In the genomic region with DNA sequence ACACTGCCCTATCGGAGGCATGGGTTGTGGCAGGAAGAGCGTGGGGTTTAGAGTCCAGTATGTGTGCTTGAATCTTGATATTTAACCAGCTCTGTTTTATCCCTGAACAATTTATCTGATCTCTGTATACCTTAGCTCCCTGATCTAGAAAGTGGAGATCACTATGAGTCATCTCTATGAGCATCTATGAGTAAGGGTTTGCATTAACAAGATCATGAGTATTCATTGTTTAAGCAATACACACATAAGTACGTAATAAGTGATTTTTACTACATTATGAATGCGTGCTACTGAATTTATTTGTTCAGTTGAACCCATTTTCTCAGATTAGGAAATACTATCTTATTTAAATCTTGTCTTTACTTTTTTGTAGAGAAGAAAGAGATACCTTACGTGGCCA, we compare ENCODE assay signal across 12 cellular contexts. TPM values are rescaled to one million over a fixed set of nuclear protein-coding genes. Genes with fewer than 3 reads are reported as not detected.
DNase-seq lines count a peak whose midpoint lies in the region; ATAC-seq, FAIRE-seq and TF ChIP-seq lines count a peak whose summit lies in the region.
"Had no signal": no experiment of that assay in that cellular context is flagged by ENCODE, and none has a peak within 500 bp of the region (broad histone marks: within the 10 kb centered on the region; RNA-seq: fewer than 3 reads in every experiment).

No MANE protein-coding gene starts in this region.

- no peaks in the 10 kb centered on the region for H3K27me3 ChIP-seq in GM12878 (replicated peaks in 1 of 2; ENCODE audit: control insufficient read depth in 2 of 2, insufficient read depth in 2 of 2, low read length in 1 of 2)
- H3K27me3 ChIP-seq: cardiac muscle cell, esophagus muscularis mucosa, testis had no signal

- BruUV-seq in GM12878 (replicated peaks; lab: Mats Ljungman, UMichigan), result no TSS peak

- 60% methylated on average over 5 of the region's 5 CpGs for WGBS in GM12878 (ENCODE audit: insufficient coverage, insufficient replicate concordance, low lambda C conversion rate, missing lambda C conversion rate)

- FAIRE-seq in GM12878 (lab: Jason Lieb, UNC), result no peak

- H3K79me2 ChIP-seq in GM12878 (ENCODE audit: control insufficient read depth, insufficient read depth, low read length), result peaks cover under 1% of the 10 kb centered on the region; the same call in 1 of the 2 replicates

- no peak for TF ChIP-seq RAD21 in GM12878 (IDR thresholded peaks at IDR 0.05; ENCODE audit: insufficient read depth, low read depth, low read length)

- in situ Hi-C loops in GM12878 (cut with MboI), result no loop called here

- no peaks in the 10 kb centered on the region; the same call in 1 of the 3 replicates for H3K9me3 ChIP-seq in GM12878 (replicated peaks; ENCODE audit: control insufficient read depth, insufficient read depth, low read length)
- H3K9me3 ChIP-seq: esophagus muscularis mucosa, testis had no signal

- H3K27ac ChIP-seq in GM12878 (ENCODE audit: control insufficient read depth, insufficient read depth), result 0 out of 2 replicates have a peak overlapping the region, but pooled peaks have one; percentile 94
- H3K27ac ChIP-seq: cardiac muscle cell, esophagus muscularis mucosa, testis had no signal

- no peak for TF ChIP-seq EP300 in GM12878 (IDR thresholded peaks at IDR 0.05; ENCODE audit: borderline replicate concordance in 1 of 2, control insufficient read depth in 1 of 2, low read depth in 2 of 2, low read length in 2 of 2)

- H3K36me3 ChIP-seq in GM12878 (ENCODE audit: control insufficient read depth in 2 of 2, insufficient read depth in 2 of 2, low read length in 1 of 2), result peaks cover 8 to 43% of the 10 kb centered on the region in 2 experiments

- H4K20me1 ChIP-seq in GM12878 (ENCODE audit: control insufficient read depth, insufficient read depth), result no peaks in the 10 kb centered on the region

- no peak overlapping the region for H2AFZ ChIP-seq in GM12878 (ENCODE audit: control insufficient read depth, low read depth, low read length)

- peak; percentile 29 for DNase-seq in COLO829 (ENCODE audit: low spot score)
- DNase-seq in HT1080 (ENCODE audit: low read depth), result peak; percentile 84
- no peak for DNase-seq in GM12878 (ENCODE audit: low read depth, low spot score)
- DNase-seq in iris pigment epithelial cell (ENCODE audit: low read depth), result peak; percentile 91
- no peak for DNase-seq in mucosa of gallbladder (ENCODE audit: low spot score)
- no peak for DNase-seq in left colon
- DNase-seq in HuH-7 (ENCODE audit: low spot score), result no peak
- no peak for DNase-seq in NCI-H1105 (lab: John Stamatoyannopoulos, UW)
- DNase-seq: NCI-H2227 treated with DMSO at 0.1 percent for 48 hours, testis had no signal

- CTCF ChIA-PET in GM12878 (lab: Yijun Ruan, JAX), result interaction anchor here (1.0 to 1.6 kb wide), 5 partner anchors 20 to 153 kb away, joined by 3 to 5 read pairs (median 3); no protein-coding TSS in a partner anchor

- TF ChIP-seq POLR2A in GM12878 (IDR thresholded peaks at IDR 0.05; ENCODE audit: low read depth, low read length), result no peak

- H3K4me1 ChIP-seq in GM12878 (ENCODE audit: control insufficient read depth, insufficient read depth, low read length), result peaks cover 56% of the 10 kb centered on the region
- H3K4me1 ChIP-seq: testis had no signal

- no peak overlapping the region for H3K9ac ChIP-seq in GM12878 (ENCODE audit: control insufficient read depth, insufficient read depth, low read length)

- no peak overlapping the region for H3K4me3 ChIP-seq in GM12878
- H3K4me3 ChIP-seq: cardiac muscle cell, esophagus muscularis mucosa, testis had no signal

- POLR2A ChIA-PET in GM12878 (lab: Charles Lee), result interaction anchor here (0.6 to 1.9 kb wide), 3 partner anchors 9 to 647 kb away, joined by 3 to 6 read pairs (median 3); no protein-coding TSS in a partner anchor

- SMC1A ChIA-PET in GM12878 (lab: Charles Lee; ENCODE audit: uncharacterized antibody, unreplicated experiment), result interaction anchor here (1.0 to 9.5 kb wide), 6 partner anchors 8 to 48 kb away, joined by 3 to 148 read pairs (median 21); partner anchors contain the start of gene GPATCH2L

- TF ChIP-seq CTCF in GM12878 (IDR thresholded peaks at IDR 0.05 in 2 of 3, conservative IDR thresholded peaks at IDR 0.05 in 1 of 3; ENCODE audit: control insufficient read depth in 2 of 3, extremely low read depth in 1 of 3, insufficient read depth in 1 of 3, low read depth in 3 of 3, low read length in 3 of 3), result no peak

- intact Hi-C loops in GM12878 (cut with micrococcal nuclease; ENCODE audit: unreplicated experiment), result loop anchor here (5.0 kb wide), 2 partner anchors 36 to 151 kb away; no protein-coding TSS in a partner anchor
- intact Hi-C loops in left colon (cut with DNase I, micrococcal nuclease), result no loop called here

- H3K4me2 ChIP-seq in GM12878 (ENCODE audit: control insufficient read depth, insufficient read depth), result no peak overlapping the region

- peak; percentile 10; the same call in 1 of the 3 replicates for ATAC-seq in GM12878
- no peak for ATAC-seq in left colon

- RAD21 ChIA-PET in GM12878 (lab: Charles Lee; ENCODE audit: unreplicated experiment), result interaction anchor here (1.6 to 9.9 kb wide), 3 partner anchors 10 to 45 kb away, joined by 3 to 229 read pairs (median 38); no protein-coding TSS in a partner anchor

TF ChIP-seq in GM12878, 131 proteins besides CTCF, POLR2A, EP300 and RAD21 (continues in another document):
- TF ChIP-seq JUNB (IDR thresholded peaks at IDR 0.05) (peak; percentile 66; the same call in 1 of the 2 replicates), TARDBP (IDR thresholded peaks at IDR 0.05; ENCODE audit: borderline replicate concordance) (no peak), ZZZ3 (IDR thresholded peaks at IDR 0.05; ENCODE audit: control insufficient read depth, insufficient read length, low read depth) (no peak), KAT2A (conservative IDR thresholded peaks at IDR 0.05; ENCODE audit: control insufficient read depth, low read depth, low read length) (no peak), YY1 (IDR thresholded peaks at IDR 0.05; ENCODE audit: low read depth, low read length) (no peak), HDAC2 (IDR thresholded peaks at IDR 0.05) (no peak), MTA3 (IDR thresholded peaks at IDR 0.05; ENCODE audit: borderline replicate concordance, low read length) (no peak), CREM (IDR thresholded peaks at IDR 0.05; ENCODE audit: low read depth) (0 out of 2 replicates have a peak, but pooled peaks have one; percentile 25), TCF3 (IDR thresholded peaks at IDR 0.05; ENCODE audit: borderline replicate concordance, insufficient read depth, low read depth, low read length) (no peak), NR2F1 (conservative IDR thresholded peaks at IDR 0.05) (no peak), SP1 (IDR thresholded peaks at IDR 0.05; ENCODE audit: low read depth, low read length) (no peak), NRF1 (conservative IDR thresholded peaks at IDR 0.05; ENCODE audit: low read depth, low read length) (no peak), ATF2 (IDR thresholded peaks at IDR 0.05; ENCODE audit: low read length) (peak; percentile 19; the same call in 1 of the 2 replicates), NFYA (IDR thresholded peaks at IDR 0.05; ENCODE audit: borderline replicate concordance, low read depth, low read length) (no peak), IRF4 (IDR thresholded peaks at IDR 0.05; ENCODE audit: low read depth, low read length) (no peak)
- TF ChIP-seq, protein P1, sequence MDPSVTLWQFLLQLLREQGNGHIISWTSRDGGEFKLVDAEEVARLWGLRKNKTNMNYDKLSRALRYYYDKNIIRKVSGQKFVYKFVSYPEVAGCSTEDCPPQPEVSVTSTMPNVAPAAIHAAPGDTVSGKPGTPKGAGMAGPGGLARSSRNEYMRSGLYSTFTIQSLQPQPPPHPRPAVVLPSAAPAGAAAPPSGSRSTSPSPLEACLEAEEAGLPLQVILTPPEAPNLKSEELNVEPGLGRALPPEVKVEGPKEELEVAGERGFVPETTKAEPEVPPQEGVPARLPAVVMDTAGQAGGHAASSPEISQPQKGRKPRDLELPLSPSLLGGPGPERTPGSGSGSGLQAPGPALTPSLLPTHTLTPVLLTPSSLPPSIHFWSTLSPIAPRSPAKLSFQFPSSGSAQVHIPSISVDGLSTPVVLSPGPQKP (IDR thresholded peaks at IDR 0.05; ENCODE audit: low read depth, low read length), result no peak

RNA-seq across cellular contexts. Expression of gene GPATCH2L, which starts 49.4 kb away (rescaled TPM):
- total RNA-seq in HT1080 (2014; rRNA removed; shearing (Covaris generic)), result 30.4 and 38.1 TPM in 2 replicates
- 21.8 and 23.0 TPM in 2 replicates for polyA plus RNA-seq in HT1080 (2015; cell fraction: cytosol; rRNA removed)
- 63.1 and 73.6 TPM in 2 replicates for polyA plus RNA-seq in HT1080 (2015; cell fraction: nucleus; rRNA removed)
- 1,448 and 1,558 TPM in 2 replicates for total RNA-seq in GM12878 (2013; cell fraction: nucleolus; rRNA removed)
- total RNA-seq in GM12878 (2014; rRNA removed), result 31.7 and 32.9 TPM in 2 replicates
- total RNA-seq in GM12878 (2014; rRNA removed; fragmentation: Illumina TruSeq; extraction: Trizol), result 27.6 and 30.4 TPM in 2 replicates
- 42.6 and 50.9 TPM in 2 replicates for total RNA-seq in GM12878 (2021)
- 30.7 TPM for polyA plus RNA-seq in GM12878 (2011; ENCODE audit: low read depth)
- polyA plus RNA-seq in GM12878 (2011; rRNA removed), result 45.0 and 45.6 TPM in 2 replicates
- 25.7 and 30.3 TPM in 2 replicates for polyA plus RNA-seq in GM12878 (2011; cell fraction: cytosol; rRNA removed)
- 105 and 112 TPM in 2 replicates for polyA plus RNA-seq in GM12878 (2011; cell fraction: nucleus; rRNA removed)
- 29.1 and 43.6 TPM in 2 replicates for polyA plus RNA-seq in GM12878 (2012)
- polyA plus RNA-seq in GM12878 (2014; fragmentation: Illumina TruSeq; extraction: Trizol), result 20.4 and 24.3 TPM in 2 replicates
- polyA plus RNA-seq in GM12878 (2014; fragmentation: Nextera tagmentation; extraction: Ambion mirVana), result 10 to 100 TPM in 1 of 2 experiments, 1 to 10 TPM in 1; 9.1 to 12.9 TPM
- 16.6 and 22.5 TPM in 2 replicates for polyA plus RNA-seq in GM12878 (2014; rRNA removed)
- polyA plus RNA-seq in GM12878 (2016; fragmentation: Nextera tagmentation; extraction: Ambion mirVana), result 10 to 100 TPM; 20.8 to 26.3 TPM
- polyA minus RNA-seq in GM12878 (2011; rRNA and poly(A)+ RNA removed), result 93.9 and 121 TPM in 2 replicates
- 19.6 and 22.5 TPM in 2 replicates for polyA minus RNA-seq in GM12878 (2011; cell fraction: cytosol; rRNA and poly(A)+ RNA removed)
- 154 and 176 TPM in 2 replicates for polyA minus RNA-seq in GM12878 (2011; cell fraction: nucleus; rRNA and poly(A)+ RNA removed)
- 43.5 TPM for total RNA-seq in mucosa of gallbladder
- total RNA-seq in left colon, result 10 to 100 TPM; 32.1 to 37.6 TPM

Comparison
In these comparisons a context has a peak if more than half of its experiments do, and no peak if none do; other contexts are left out.
1. DNase-seq: peak in COLO829 (single experiment), HT1080 (single experiment) and iris pigment epithelial cell (single experiment); none in GM12878 (single experiment), mucosa of gallbladder (single experiment), left colon (0 of 2), HuH-7 (single experiment) and NCI-H1105 (single experiment).